8 cellular contexts compared by ENCODE assay signal in genomic region chr17:21029032-21029431, GRCh38. TPM values are rescaled to one million over a fixed set of nuclear protein-coding genes. Genes with fewer than 3 reads are reported as not detected.
DNase-seq lines count a peak whose midpoint lies in the region; ATAC-seq and TF ChIP-seq lines count a peak whose summit lies in the region.

No MANE protein-coding gene starts in this region.

- H3K9me3 ChIP-seq in sigmoid colon, result no peaks in the 10 kb centered on the region

- peak overlapping the region; percentile 41 to 74 (median 56) for H3K27ac ChIP-seq in sigmoid colon

- no peaks in the 10 kb centered on the region for H3K27me3 ChIP-seq in sigmoid colon

- WGBS in sigmoid colon, 2 donors, result 56 to 57% methylated on average over 7 of the region's 7 CpGs

- no peak for ATAC-seq in GM18502 (IDR thresholded peaks at IDR 0.05; ENCODE audit: poor library complexity, unreplicated experiment)

- peaks cover 4 to 39% (median 22%) of the 10 kb centered on the region in 4 donors for H3K36me3 ChIP-seq in sigmoid colon

- DNase-seq in GM04503 (ENCODE audit: low read depth), result peak; percentile 60
- DNase-seq in activated CD4-positive, alpha-beta T cell treated with anti-CD3 and anti-CD28 coated beads, Interleukin-2, amount 50 U/mL, for 4 hours, result peak; percentile 12 to 28
- DNase-seq in fibroblast of gingiva (ENCODE audit: low read depth), result peak; percentile 66
- DNase-seq in sigmoid colon, result no peak
- no peak for DNase-seq in GM19238 (ENCODE audit: insufficient read length, low spot score)
- DNase-seq in NCI-H345 treated with DMSO at 0.1 percent for 48 hours (lab: John Stamatoyannopoulos, UW; ENCODE audit: unreplicated experiment), result no peak
- DNase-seq in NCI-H2227 treated with DMSO at 0.1 percent for 48 hours (lab: John Stamatoyannopoulos, UW), result no peak

- intact Hi-C loops in sigmoid colon (cut with DNase I), result no loop called here

- no peak for TF ChIP-seq CTCF in sigmoid colon (IDR thresholded peaks at IDR 0.05)

- no peak for TF ChIP-seq EP300 in sigmoid colon (IDR thresholded peaks at IDR 0.05)

- H3K4me3 ChIP-seq in sigmoid colon, result no peak overlapping the region

- peaks cover 0 to 92% (median 73%) of the 10 kb centered on the region in 4 donors for H3K4me1 ChIP-seq in sigmoid colon

- TF ChIP-seq POLR2A in sigmoid colon (IDR thresholded peaks at IDR 0.05), result no peak

RNA-seq across cellular contexts. Expression of gene USP22, which starts 13.8 kb away (rescaled TPM):
- total RNA-seq in sigmoid colon, result 10 to 100 TPM; 68.8 to 84.2 (median 83.4) TPM
- polyA plus RNA-seq in sigmoid colon, result 10 to 100 TPM; 25.2 to 71.2 (median 30.1) TPM

Comparison
In these comparisons a context has a peak if more than half of its experiments do, and no peak if none do; other contexts are left out.
1. DNase-seq: peak in GM04503 (single experiment), activated CD4-positive, alpha-beta T cell treated with anti-CD3 and anti-CD28 coated beads, Interleukin-2, amount 50 U/mL, for 4 hours (2 of 2) and fibroblast of gingiva (single experiment); none in sigmoid colon (single experiment), GM19238 (single experiment), NCI-H345 treated with DMSO at 0.1 percent for 48 hours (single experiment) and NCI-H2227 treated with DMSO at 0.1 percent for 48 hours (single experiment).